Comparison of ENCODE assay signal across 9 cellular contexts in the genomic region with DNA sequence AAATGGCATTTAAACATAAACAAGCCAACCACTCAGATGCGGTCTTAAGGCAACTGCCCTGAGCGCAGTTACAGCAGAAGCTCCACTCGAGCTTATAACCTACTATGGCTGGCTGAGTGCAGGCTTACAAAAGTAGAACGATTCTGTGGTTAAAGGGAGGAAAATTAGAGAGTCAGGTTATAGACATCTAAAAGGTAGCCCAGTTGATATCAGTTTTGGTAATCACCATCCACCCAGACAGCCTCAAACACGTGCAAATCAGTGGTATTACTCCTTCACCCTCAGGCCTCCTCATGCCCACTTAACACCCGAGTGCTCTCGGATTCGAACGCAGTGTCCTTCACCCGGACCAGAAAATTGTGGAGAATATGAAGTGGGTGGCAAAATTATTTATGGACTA. TPM values are rescaled to one million over a fixed set of nuclear protein-coding genes. Genes with fewer than 3 reads are reported as not detected.
DNase-seq lines count a peak whose midpoint lies in the region; ATAC-seq and TF ChIP-seq lines count a peak whose summit lies in the region.
"Had no signal": no experiment of that assay in that cellular context is flagged by ENCODE, and none has a peak within 500 bp of the region (broad histone marks: within the 10 kb centered on the region; RNA-seq: fewer than 3 reads in every experiment).

No MANE protein-coding gene starts in this region.

- H3K27ac Mint-ChIP-seq in T-helper 17 cell (peak overlapping the region; percentile 97), endothelial cell (ENCODE audit: unreplicated experiment) (peak overlapping the region; percentile 22)
- no peak overlapping the region for H3K27ac Mint-ChIP-seq in stimulated activated effector memory CD8-positive, alpha-beta T cell treated with anti-CD3 and anti-CD28 coated beads, Interleukin-12 subunit alpha, Interleukin-12 subunit beta, amount 100 ng/mL, for 72 hours

- no peak for TF ChIP-seq CTCF in endothelial cell (IDR thresholded peaks at IDR 0.05; ENCODE audit: unreplicated experiment)

- H3K27me3 Mint-ChIP-seq in T-helper 17 cell (peaks cover 19% of the 10 kb centered on the region), endothelial cell (ENCODE audit: unreplicated experiment) (peaks cover 26% of the 10 kb centered on the region)

- H3K4me3 Mint-ChIP-seq in T-helper 17 cell (peak overlapping the region; percentile 91), endothelial cell (ENCODE audit: unreplicated experiment) (peak overlapping the region; percentile 74)
- H3K4me3 Mint-ChIP-seq in stimulated activated effector memory CD8-positive, alpha-beta T cell treated with anti-CD3 and anti-CD28 coated beads, Interleukin-12 subunit alpha, Interleukin-12 subunit beta, amount 100 ng/mL, for 72 hours: peak overlapping the region; percentile 92

- H3K36me3 Mint-ChIP-seq in T-helper 17 cell (ENCODE audit: low read depth): peaks cover 5% of the 10 kb centered on the region
- peaks cover 4% of the 10 kb centered on the region for H3K36me3 Mint-ChIP-seq in endothelial cell (ENCODE audit: low read depth, unreplicated experiment)
- no peaks in the 10 kb centered on the region for H3K36me3 Mint-ChIP-seq in stimulated activated effector memory CD8-positive, alpha-beta T cell treated with anti-CD3 and anti-CD28 coated beads, Interleukin-12 subunit alpha, Interleukin-12 subunit beta, amount 100 ng/mL, for 72 hours

- DNase-seq in DMS79 treated with DMSO at 0.1 percent for 48 hours (lab: John Stamatoyannopoulos, UW) (peak; percentile 47), DMS79 (lab: John Stamatoyannopoulos, UW) (no peak), T-helper 17 cell (no peak), endothelial cell (ENCODE audit: low spot score) (no peak), GDM1 (lab: John Stamatoyannopoulos, UW) (no peak)
- DNase-seq in stimulated activated effector memory CD8-positive, alpha-beta T cell treated with anti-CD3 and anti-CD28 coated beads, Interleukin-12 subunit alpha, Interleukin-12 subunit beta, amount 100 ng/mL, for 72 hours (ENCODE audit: low spot score in 2 of 2): no peak
- DNase-seq: small intestine had no signal

- ATAC-seq in T-helper 17 cell (peak; percentile 30), HG03439 (IDR thresholded peaks at IDR 0.05; ENCODE audit: unreplicated experiment) (no peak), GM21367 (IDR thresholded peaks at IDR 0.05; ENCODE audit: unreplicated experiment) (no peak)
- no peak for ATAC-seq in stimulated activated effector memory CD8-positive, alpha-beta T cell treated with anti-CD3 and anti-CD28 coated beads, Interleukin-12 subunit alpha, Interleukin-12 subunit beta, amount 100 ng/mL, for 72 hours

- no peaks in the 10 kb centered on the region for H3K9me3 ChIP-seq in T-helper 17 cell (ENCODE audit: control insufficient read depth, low read length, poor library complexity, severe bottlenecking)

- no peaks in the 10 kb centered on the region for H3K9me3 Mint-ChIP-seq in endothelial cell (ENCODE audit: unreplicated experiment)
- no peaks in the 10 kb centered on the region for H3K9me3 Mint-ChIP-seq in stimulated activated effector memory CD8-positive, alpha-beta T cell treated with anti-CD3 and anti-CD28 coated beads, Interleukin-12 subunit alpha, Interleukin-12 subunit beta, amount 100 ng/mL, for 72 hours

- H3K4me1 Mint-ChIP-seq in T-helper 17 cell: peaks cover 35% of the 10 kb centered on the region
- H3K4me1 Mint-ChIP-seq in endothelial cell (ENCODE audit: unreplicated experiment): peaks cover 17% of the 10 kb centered on the region
- H3K4me1 Mint-ChIP-seq in stimulated activated effector memory CD8-positive, alpha-beta T cell treated with anti-CD3 and anti-CD28 coated beads, Interleukin-12 subunit alpha, Interleukin-12 subunit beta, amount 100 ng/mL, for 72 hours: peaks cover 34% of the 10 kb centered on the region

RNA-seq across cellular contexts. Expression of gene LEF1, which starts 3.1 kb away (rescaled TPM):
- total RNA-seq in T-helper 17 cell (100 to 1,000 TPM; 236 to 319 TPM), endothelial cell (ENCODE audit: unreplicated experiment) (15.9 TPM)

Comparison
In these comparisons a context has a peak if more than half of its experiments do, and no peak if none do; other contexts are left out.
1. RNA of gene LEF1, which starts 3.1 kb away (total RNA-seq): 236 to 319 TPM in T-helper 17 cell; 15.9 TPM in endothelial cell (single experiment); every median in the first group is over 10 times any median in the second.
2. Peak in every context shown above with its lines, with median percentiles within 50 percentile points of each other: H3K4me3 Mint-ChIP-seq.